In the genomic region with DNA sequence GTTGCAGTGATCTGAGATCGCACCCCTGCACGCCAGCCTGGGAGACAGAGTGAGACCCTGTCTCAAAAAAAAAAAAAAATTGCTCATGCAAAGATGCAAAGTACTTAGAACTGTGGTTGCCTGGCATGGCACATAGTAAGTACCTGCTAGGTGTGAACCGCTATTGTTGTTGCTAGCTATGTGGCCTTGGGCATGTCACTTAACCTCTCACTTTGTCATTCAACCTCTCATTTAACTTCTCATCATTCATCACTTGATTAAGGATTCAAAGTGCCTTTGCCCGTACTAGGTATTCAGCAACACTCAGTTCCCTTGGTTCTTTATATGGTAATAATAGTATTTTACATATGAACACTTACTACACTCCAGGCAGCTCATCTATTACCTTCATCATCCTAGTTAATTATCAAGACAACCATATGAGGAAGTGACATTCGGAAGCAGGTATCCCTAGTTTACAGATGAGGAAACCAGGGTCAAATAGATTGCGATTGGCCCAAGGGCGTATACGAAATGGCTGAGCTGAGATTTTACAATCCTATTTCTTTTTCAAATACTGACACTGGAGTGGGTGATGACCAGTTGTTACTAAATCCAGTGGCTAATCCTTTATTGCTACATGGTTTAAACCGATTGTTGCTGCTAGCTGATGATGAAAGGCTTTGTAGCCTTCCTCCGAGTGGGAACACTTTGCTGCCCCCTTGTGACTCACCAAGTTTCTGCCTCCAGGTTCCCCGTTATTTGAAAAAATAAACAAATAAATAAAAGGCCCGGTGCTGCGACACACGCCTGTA, we compare ENCODE assay signal across 1 cellular context.
A peak's percentile ranks its signal among the peaks of the same experiment; 100 is the strongest.
TF ChIP-seq lines count a peak whose summit lies in the region.

No MANE protein-coding gene starts in this region.

TF ChIP-seq in GM12878, 131 proteins besides CTCF, POLR2A, EP300 and RAD21 (continued from another document):
- TF ChIP-seq, protein P1, sequence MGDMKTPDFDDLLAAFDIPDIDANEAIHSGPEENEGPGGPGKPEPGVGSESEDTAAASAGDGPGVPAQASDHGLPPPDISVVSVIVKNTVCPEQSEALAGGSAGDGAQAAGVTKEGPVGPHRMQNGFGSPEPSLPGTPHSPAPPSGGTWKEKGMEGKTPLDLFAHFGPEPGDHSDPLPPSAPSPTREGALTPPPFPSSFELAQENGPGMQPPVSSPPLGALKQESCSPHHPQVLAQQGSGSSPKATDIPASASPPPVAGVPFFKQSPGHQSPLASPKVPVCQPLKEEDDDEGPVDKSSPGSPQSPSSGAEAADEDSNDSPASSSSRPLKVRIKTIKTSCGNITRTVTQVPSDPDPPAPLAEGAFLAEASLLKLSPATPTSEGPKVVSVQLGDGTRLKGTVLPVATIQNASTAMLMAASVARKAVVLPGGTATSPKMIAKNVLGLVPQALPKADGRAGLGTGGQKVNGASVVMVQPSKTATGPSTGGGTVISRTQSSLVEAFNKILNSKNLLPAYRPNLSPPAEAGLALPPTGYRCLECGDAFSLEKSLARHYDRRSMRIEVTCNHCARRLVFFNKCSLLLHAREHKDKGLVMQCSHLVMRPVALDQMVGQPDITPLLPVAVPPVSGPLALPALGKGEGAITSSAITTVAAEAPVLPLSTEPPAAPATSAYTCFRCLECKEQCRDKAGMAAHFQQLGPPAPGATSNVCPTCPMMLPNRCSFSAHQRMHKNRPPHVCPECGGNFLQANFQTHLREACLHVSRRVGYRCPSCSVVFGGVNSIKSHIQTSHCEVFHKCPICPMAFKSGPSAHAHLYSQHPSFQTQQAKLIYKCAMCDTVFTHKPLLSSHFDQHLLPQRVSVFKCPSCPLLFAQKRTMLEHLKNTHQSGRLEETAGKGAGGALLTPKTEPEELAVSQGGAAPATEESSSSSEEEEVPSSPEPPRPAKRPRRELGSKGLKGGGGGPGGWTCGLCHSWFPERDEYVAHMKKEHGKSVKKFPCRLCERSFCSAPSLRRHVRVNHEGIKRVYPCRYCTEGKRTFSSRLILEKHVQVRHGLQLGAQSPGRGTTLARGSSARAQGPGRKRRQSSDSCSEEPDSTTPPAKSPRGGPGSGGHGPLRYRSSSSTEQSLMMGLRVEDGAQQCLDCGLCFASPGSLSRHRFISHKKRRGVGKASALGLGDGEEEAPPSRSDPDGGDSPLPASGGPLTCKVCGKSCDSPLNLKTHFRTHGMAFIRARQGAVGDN (IDR thresholded peaks at IDR 0.05) = 0 out of 2 replicates have a peak, but pooled peaks have one; percentile 26
- TF ChIP-seq NR2C1 (IDR thresholded peaks at IDR 0.05) = no peak
- TF ChIP-seq YBX1 (IDR thresholded peaks at IDR 0.05) = no peak
- no peak for TF ChIP-seq RCOR1 (conservative IDR thresholded peaks at IDR 0.05; ENCODE audit: low read depth, low read length)
- no peak for TF ChIP-seq NR2C2 (IDR thresholded peaks at IDR 0.05; ENCODE audit: borderline replicate concordance, control insufficient read depth, insufficient read length, low read depth)
- TF ChIP-seq SUPT20H (IDR thresholded peaks at IDR 0.05; ENCODE audit: borderline replicate concordance, control insufficient read depth, low read depth, low read length) = no peak
- TF ChIP-seq SPI1 (IDR thresholded peaks at IDR 0.05; ENCODE audit: borderline replicate concordance, insufficient read depth, low read depth, low read length) = peak; percentile 29; the same call in 1 of the 2 replicates
- TF ChIP-seq GATAD2B (conservative IDR thresholded peaks at IDR 0.05; ENCODE audit: low read depth) = no peak
- TF ChIP-seq CHD1 (IDR thresholded peaks at IDR 0.05; ENCODE audit: low read depth, low read length) = no peak
- TF ChIP-seq, protein P2, sequence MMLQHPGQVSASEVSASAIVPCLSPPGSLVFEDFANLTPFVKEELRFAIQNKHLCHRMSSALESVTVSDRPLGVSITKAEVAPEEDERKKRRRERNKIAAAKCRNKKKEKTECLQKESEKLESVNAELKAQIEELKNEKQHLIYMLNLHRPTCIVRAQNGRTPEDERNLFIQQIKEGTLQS (IDR thresholded peaks at IDR 0.05; ENCODE audit: borderline replicate concordance, extremely low read depth, low read depth, low read length) = no peak
- TF ChIP-seq SMC3 (IDR thresholded peaks at IDR 0.05; ENCODE audit: borderline replicate concordance, low read length) = peak; percentile 95
- TF ChIP-seq NR2F1 (conservative IDR thresholded peaks at IDR 0.05) = no peak
- no peak for TF ChIP-seq TCF3 (IDR thresholded peaks at IDR 0.05; ENCODE audit: borderline replicate concordance, insufficient read depth, low read depth, low read length)
- TF ChIP-seq ZNF384 (IDR thresholded peaks at IDR 0.05; ENCODE audit: borderline replicate concordance, low read depth, low read length) = peak; percentile 46; the same call in 1 of the 2 replicates
- TF ChIP-seq, protein P3, sequence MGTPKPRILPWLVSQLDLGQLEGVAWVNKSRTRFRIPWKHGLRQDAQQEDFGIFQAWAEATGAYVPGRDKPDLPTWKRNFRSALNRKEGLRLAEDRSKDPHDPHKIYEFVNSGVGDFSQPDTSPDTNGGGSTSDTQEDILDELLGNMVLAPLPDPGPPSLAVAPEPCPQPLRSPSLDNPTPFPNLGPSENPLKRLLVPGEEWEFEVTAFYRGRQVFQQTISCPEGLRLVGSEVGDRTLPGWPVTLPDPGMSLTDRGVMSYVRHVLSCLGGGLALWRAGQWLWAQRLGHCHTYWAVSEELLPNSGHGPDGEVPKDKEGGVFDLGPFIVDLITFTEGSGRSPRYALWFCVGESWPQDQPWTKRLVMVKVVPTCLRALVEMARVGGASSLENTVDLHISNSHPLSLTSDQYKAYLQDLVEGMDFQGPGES (IDR thresholded peaks at IDR 0.05) = no peak
- peak; percentile 53; the same call in 1 of the 2 replicates for TF ChIP-seq WRNIP1 (IDR thresholded peaks at IDR 0.05; ENCODE audit: borderline replicate concordance, low read depth, low read length)
- TF ChIP-seq IRF4 (IDR thresholded peaks at IDR 0.05; ENCODE audit: low read depth, low read length) = no peak
- no peak for TF ChIP-seq TCF12 (IDR thresholded peaks at IDR 0.05; ENCODE audit: low read depth, low read length)
- no peak for TF ChIP-seq ATF7 (IDR thresholded peaks at IDR 0.05; ENCODE audit: low read depth)
- TF ChIP-seq SMARCA5 (IDR thresholded peaks at IDR 0.05) = peak; percentile 43; the same call in 1 of the 2 replicates
- no peak for TF ChIP-seq HDAC2 (IDR thresholded peaks at IDR 0.05)
- TF ChIP-seq, protein P4, sequence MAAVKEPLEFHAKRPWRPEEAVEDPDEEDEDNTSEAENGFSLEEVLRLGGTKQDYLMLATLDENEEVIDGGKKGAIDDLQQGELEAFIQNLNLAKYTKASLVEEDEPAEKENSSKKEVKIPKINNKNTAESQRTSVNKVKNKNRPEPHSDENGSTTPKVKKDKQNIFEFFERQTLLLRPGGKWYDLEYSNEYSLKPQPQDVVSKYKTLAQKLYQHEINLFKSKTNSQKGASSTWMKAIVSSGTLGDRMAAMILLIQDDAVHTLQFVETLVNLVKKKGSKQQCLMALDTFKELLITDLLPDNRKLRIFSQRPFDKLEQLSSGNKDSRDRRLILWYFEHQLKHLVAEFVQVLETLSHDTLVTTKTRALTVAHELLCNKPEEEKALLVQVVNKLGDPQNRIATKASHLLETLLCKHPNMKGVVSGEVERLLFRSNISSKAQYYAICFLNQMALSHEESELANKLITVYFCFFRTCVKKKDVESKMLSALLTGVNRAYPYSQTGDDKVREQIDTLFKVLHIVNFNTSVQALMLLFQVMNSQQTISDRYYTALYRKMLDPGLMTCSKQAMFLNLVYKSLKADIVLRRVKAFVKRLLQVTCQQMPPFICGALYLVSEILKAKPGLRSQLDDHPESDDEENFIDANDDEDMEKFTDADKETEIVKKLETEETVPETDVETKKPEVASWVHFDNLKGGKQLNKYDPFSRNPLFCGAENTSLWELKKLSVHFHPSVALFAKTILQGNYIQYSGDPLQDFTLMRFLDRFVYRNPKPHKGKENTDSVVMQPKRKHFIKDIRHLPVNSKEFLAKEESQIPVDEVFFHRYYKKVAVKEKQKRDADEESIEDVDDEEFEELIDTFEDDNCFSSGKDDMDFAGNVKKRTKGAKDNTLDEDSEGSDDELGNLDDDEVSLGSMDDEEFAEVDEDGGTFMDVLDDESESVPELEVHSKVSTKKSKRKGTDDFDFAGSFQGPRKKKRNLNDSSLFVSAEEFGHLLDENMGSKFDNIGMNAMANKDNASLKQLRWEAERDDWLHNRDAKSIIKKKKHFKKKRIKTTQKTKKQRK (IDR thresholded peaks at IDR 0.05; ENCODE audit: low read depth, low read length) = no peak
- no peak for TF ChIP-seq FOS (IDR thresholded peaks at IDR 0.05; ENCODE audit: borderline replicate concordance, extremely low read depth, insufficient read length)
- TF ChIP-seq, protein P5, sequence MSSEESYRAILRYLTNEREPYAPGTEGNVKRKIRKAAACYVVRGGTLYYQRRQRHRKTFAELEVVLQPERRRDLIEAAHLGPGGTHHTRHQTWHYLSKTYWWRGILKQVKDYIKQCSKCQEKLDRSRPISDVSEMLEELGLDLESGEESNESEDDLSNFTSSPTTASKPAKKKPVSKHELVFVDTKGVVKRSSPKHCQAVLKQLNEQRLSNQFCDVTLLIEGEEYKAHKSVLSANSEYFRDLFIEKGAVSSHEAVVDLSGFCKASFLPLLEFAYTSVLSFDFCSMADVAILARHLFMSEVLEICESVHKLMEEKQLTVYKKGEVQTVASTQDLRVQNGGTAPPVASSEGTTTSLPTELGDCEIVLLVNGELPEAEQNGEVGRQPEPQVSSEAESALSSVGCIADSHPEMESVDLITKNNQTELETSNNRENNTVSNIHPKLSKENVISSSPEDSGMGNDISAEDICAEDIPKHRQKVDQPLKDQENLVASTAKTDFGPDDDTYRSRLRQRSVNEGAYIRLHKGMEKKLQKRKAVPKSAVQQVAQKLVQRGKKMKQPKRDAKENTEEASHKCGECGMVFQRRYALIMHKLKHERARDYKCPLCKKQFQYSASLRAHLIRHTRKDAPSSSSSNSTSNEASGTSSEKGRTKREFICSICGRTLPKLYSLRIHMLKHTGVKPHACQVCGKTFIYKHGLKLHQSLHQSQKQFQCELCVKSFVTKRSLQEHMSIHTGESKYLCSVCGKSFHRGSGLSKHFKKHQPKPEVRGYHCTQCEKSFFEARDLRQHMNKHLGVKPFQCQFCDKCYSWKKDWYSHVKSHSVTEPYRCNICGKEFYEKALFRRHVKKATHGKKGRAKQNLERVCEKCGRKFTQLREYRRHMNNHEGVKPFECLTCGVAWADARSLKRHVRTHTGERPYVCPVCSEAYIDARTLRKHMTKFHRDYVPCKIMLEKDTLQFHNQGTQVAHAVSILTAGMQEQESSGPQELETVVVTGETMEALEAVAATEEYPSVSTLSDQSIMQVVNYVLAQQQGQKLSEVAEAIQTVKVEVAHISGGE (CRISPR knock-in tag; IDR thresholded peaks at IDR 0.05) = no peak
- TF ChIP-seq STAT1 (conservative IDR thresholded peaks at IDR 0.05) = no peak
- TF ChIP-seq MEF2B (IDR thresholded peaks at IDR 0.05; ENCODE audit: partially characterized antibody, poor library complexity, severe bottlenecking) = peak; percentile 12
- TF ChIP-seq ZSCAN29 (IDR thresholded peaks at IDR 0.05) = 0 out of 2 replicates have a peak, but pooled peaks have one; percentile 29
- TF ChIP-seq ETV6 (conservative IDR thresholded peaks at IDR 0.05 in 1 of 2, IDR thresholded peaks at IDR 0.05 in 1 of 2; ENCODE audit: borderline replicate concordance in 1 of 2, low read depth in 1 of 2) = 0 out of 4 replicates have a peak, but pooled peaks of 1 of the 2 experiments have one; percentile 22
- TF ChIP-seq BRCA1 (IDR thresholded peaks at IDR 0.05; ENCODE audit: low read depth, low read length) = no peak
- no peak for TF ChIP-seq EED (IDR thresholded peaks at IDR 0.05; ENCODE audit: low read depth)
- 0 out of 2 replicates have a peak, but pooled peaks have one; percentile 48 for TF ChIP-seq YY1 (IDR thresholded peaks at IDR 0.05; ENCODE audit: low read depth, low read length)
- TF ChIP-seq IKZF2 (IDR thresholded peaks at IDR 0.05) = peak in 1 of 2 experiments; percentile 29; a peak in 1 of 4 replicates
- TF ChIP-seq, protein P6, sequence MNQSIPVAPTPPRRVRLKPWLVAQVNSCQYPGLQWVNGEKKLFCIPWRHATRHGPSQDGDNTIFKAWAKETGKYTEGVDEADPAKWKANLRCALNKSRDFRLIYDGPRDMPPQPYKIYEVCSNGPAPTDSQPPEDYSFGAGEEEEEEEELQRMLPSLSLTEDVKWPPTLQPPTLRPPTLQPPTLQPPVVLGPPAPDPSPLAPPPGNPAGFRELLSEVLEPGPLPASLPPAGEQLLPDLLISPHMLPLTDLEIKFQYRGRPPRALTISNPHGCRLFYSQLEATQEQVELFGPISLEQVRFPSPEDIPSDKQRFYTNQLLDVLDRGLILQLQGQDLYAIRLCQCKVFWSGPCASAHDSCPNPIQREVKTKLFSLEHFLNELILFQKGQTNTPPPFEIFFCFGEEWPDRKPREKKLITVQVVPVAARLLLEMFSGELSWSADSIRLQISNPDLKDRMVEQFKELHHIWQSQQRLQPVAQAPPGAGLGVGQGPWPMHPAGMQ (IDR thresholded peaks at IDR 0.05; ENCODE audit: borderline replicate concordance) = no peak
- TF ChIP-seq, protein P7, sequence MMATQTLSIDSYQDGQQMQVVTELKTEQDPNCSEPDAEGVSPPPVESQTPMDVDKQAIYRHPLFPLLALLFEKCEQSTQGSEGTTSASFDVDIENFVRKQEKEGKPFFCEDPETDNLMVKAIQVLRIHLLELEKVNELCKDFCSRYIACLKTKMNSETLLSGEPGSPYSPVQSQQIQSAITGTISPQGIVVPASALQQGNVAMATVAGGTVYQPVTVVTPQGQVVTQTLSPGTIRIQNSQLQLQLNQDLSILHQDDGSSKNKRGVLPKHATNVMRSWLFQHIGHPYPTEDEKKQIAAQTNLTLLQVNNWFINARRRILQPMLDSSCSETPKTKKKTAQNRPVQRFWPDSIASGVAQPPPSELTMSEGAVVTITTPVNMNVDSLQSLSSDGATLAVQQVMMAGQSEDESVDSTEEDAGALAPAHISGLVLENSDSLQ (IDR thresholded peaks at IDR 0.05) = no peak
- TF ChIP-seq CREM (IDR thresholded peaks at IDR 0.05; ENCODE audit: low read depth) = no peak
- TF ChIP-seq HDGF (IDR thresholded peaks at IDR 0.05) = no peak
- TF ChIP-seq ZNF217 (IDR thresholded peaks at IDR 0.05) = peak; percentile 58; the same call in 1 of the 2 replicates
- TF ChIP-seq, protein P8, sequence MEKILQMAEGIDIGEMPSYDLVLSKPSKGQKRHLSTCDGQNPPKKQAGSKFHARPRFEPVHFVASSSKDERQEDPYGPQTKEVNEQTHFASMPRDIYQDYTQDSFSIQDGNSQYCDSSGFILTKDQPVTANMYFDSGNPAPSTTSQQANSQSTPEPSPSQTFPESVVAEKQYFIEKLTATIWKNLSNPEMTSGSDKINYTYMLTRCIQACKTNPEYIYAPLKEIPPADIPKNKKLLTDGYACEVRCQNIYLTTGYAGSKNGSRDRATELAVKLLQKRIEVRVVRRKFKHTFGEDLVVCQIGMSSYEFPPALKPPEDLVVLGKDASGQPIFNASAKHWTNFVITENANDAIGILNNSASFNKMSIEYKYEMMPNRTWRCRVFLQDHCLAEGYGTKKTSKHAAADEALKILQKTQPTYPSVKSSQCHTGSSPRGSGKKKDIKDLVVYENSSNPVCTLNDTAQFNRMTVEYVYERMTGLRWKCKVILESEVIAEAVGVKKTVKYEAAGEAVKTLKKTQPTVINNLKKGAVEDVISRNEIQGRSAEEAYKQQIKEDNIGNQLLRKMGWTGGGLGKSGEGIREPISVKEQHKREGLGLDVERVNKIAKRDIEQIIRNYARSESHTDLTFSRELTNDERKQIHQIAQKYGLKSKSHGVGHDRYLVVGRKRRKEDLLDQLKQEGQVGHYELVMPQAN (conservative IDR thresholded peaks at IDR 0.05) = 0 out of 2 replicates have a peak, but pooled peaks have one; percentile 17
